Comparison of ENCODE assay signal across 1 cellular context in the genomic region with DNA sequence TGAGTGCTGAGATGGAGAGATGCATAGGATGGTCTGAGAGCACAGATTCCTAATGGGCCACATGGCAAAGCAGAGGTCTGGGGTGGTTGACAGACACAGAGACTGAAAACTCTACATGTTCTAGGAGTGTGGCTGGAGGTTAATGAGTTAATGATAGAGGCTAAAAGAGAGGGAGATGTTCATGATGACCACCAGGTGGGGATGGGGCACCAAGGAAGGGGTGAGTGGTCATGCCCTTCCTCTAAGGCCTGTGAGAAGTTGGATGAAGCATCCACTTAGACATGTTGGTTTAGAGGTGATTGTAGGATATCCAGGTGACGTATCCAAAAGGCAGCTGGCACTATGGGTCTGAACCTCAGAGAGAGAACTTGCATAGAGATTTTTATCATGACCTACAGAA.
TF ChIP-seq lines count a peak whose summit lies in the region.

No MANE protein-coding gene starts in this region.

TF ChIP-seq in H1, 55 proteins besides CTCF, POLR2A, EP300 and RAD21 (continued from another document):
- TF ChIP-seq TCF12 (IDR thresholded peaks at IDR 0.05; ENCODE audit: low read depth, low read length) (no peak), RBBP5 (IDR thresholded peaks at IDR 0.05; ENCODE audit: borderline replicate concordance, low read depth, low read length) (no peak), RFX5 (IDR thresholded peaks at IDR 0.05; ENCODE audit: borderline replicate concordance, low read depth, low read length) (no peak), SRF (IDR thresholded peaks at IDR 0.05; ENCODE audit: low read depth, low read length) (no peak), CTBP2 (IDR thresholded peaks at IDR 0.05; ENCODE audit: borderline replicate concordance, insufficient read depth, insufficient read length, low read length) (no peak), E2F6 (IDR thresholded peaks at IDR 0.05) (no peak), TAF1 (IDR thresholded peaks at IDR 0.05; ENCODE audit: low read depth, low read length) (no peak), EGR1 (IDR thresholded peaks at IDR 0.05; ENCODE audit: borderline replicate concordance, low read depth, low read length) (no peak), NANOG (IDR thresholded peaks at IDR 0.05; ENCODE audit: insufficient read depth, low read depth, low read length, poor library complexity, severe bottlenecking) (no peak), TBP (IDR thresholded peaks at IDR 0.05; ENCODE audit: low read depth, low read length) (no peak), SUZ12 (IDR thresholded peaks at IDR 0.05; ENCODE audit: low read length) (no peak)
